In genomic region chr6:43170452-43171283, GRCh38 we compare ENCODE assay signal across 8 cellular contexts. TPM values are rescaled to one million over a fixed set of nuclear protein-coding genes. Genes with fewer than 3 reads are reported as not detected.
DNase-seq lines count a peak whose midpoint lies in the region; ATAC-seq, FAIRE-seq and TF ChIP-seq lines count a peak whose summit lies in the region.

Gene SRF (plus strand): TSS chr6:43171269. CDS start chr6:43171657, 388 bp downstream.

- peaks cover 16% of the 10 kb centered on the region for H3K36me3 Mint-ChIP-seq in activated naive CD8-positive, alpha-beta T cell treated with anti-CD3 and anti-CD28 coated beads, Interleukin-2, amount 50 U/mL, for 24 hours (ENCODE audit: low read depth)

- H3K4me1 ChIP-seq in pancreas (peaks cover 8 to 23% (median 23%) of the 10 kb centered on the region in 3 donors), tibial nerve (peaks cover 0 to 33% (median 26%) of the 10 kb centered on the region in 4 donors)

- peaks cover 5% of the 10 kb centered on the region; the same call in 1 of the 2 replicates for H4K20me1 ChIP-seq in SU-DHL-6 (ENCODE audit: low read depth, low read length)

- peak within 1 kb of the TSS; percentile 90 for H3K9ac ChIP-seq in SU-DHL-6 (ENCODE audit: low read length)

- peak within 1 kb of the TSS; percentile 77 for H3K4me2 ChIP-seq in SU-DHL-6 (ENCODE audit: low read depth, low read length, poor library complexity, severe bottlenecking)

- FAIRE-seq in pancreas (lab: Jason Lieb, UNC), result peak; percentile 47

- no peak for TF ChIP-seq CTCF in GM10266 (IDR thresholded peaks at IDR 0.05; ENCODE audit: control insufficient read depth, insufficient read depth, low read depth, missing control alignments)
- no peak for TF ChIP-seq CTCF in SU-DHL-6 (IDR thresholded peaks at IDR 0.05; ENCODE audit: insufficient read depth, low read length, poor library complexity, severe bottlenecking)
- TF ChIP-seq CTCF in pancreas (IDR thresholded peaks at IDR 0.05), result peak in 1 of 4 donors; percentile 62
- TF ChIP-seq CTCF in tibial nerve (IDR thresholded peaks at IDR 0.05), result no peak

- TF ChIP-seq EP300 in tibial nerve (IDR thresholded peaks at IDR 0.05), result peak; percentile 66 to 99

- H3K9me3 ChIP-seq in SU-DHL-6 (ENCODE audit: insufficient read depth, low read length) (no peaks in the 10 kb centered on the region), pancreas (no peaks in the 10 kb centered on the region), tibial nerve (no peaks in the 10 kb centered on the region)

- H3K27ac ChIP-seq in SU-DHL-6 (ENCODE audit: low read depth, low read length) (peak within 1 kb of the TSS; percentile 68), pancreas (peak within 1 kb of the TSS; percentile 88 to 97 (median 94)), tibial nerve (peak within 1 kb of the TSS; percentile 96 to 100 (median 98))

- WGBS in pancreas, 2 donors, result 0 to 1% methylated on average over 43 of the region's 43 CpGs
- 0 to 2% methylated on average over 35 to 41 of the region's 43 CpGs for WGBS in tibial nerve, 2 donors

- DNase-seq in GM10266 (ENCODE audit: extremely low spot score) (peak; percentile 96), NCI-H128 (lab: John Stamatoyannopoulos, UW; ENCODE audit: unreplicated experiment) (peak; percentile 98), Right ventricle myocardium superior (peak; percentile 100), pancreas (peak; percentile 97 to 100 (median 99)), tibial nerve (ENCODE audit: low spot score in 2 of 2) (peak; percentile 100)
- peak; percentile 98 for DNase-seq in activated naive CD8-positive, alpha-beta T cell treated with anti-CD3 and anti-CD28 coated beads, Interleukin-2, amount 50 U/mL, for 24 hours

- H3K27me3 Mint-ChIP-seq in activated naive CD8-positive, alpha-beta T cell treated with anti-CD3 and anti-CD28 coated beads, Interleukin-2, amount 50 U/mL, for 24 hours, result peaks cover 2% of the 10 kb centered on the region

- H3K79me2 ChIP-seq in SU-DHL-6 (ENCODE audit: insufficient read depth, low read length), result peaks cover 26% of the 10 kb centered on the region

- intact Hi-C loops in Right ventricle myocardium superior (cut with DNase I), result no loop called here
- intact Hi-C loops in pancreas (cut with DNase I), result no loop called here

- H3K27me3 ChIP-seq in SU-DHL-6 (ENCODE audit: low read length), result no peaks in the 10 kb centered on the region
- no peaks in the 10 kb centered on the region for H3K27me3 ChIP-seq in pancreas
- H3K27me3 ChIP-seq in tibial nerve, result no peaks in the 10 kb centered on the region

- H3F3A ChIP-seq in SU-DHL-6 (ENCODE audit: insufficient read depth), result peaks cover 25% of the 10 kb centered on the region

- no peaks in the 10 kb centered on the region for H3K9me3 Mint-ChIP-seq in activated naive CD8-positive, alpha-beta T cell treated with anti-CD3 and anti-CD28 coated beads, Interleukin-2, amount 50 U/mL, for 24 hours

- no peaks in the 10 kb centered on the region for H3K9me2 ChIP-seq in SU-DHL-6 (replicated peaks; ENCODE audit: insufficient read depth, low read length)

- H3K4me3 ChIP-seq in SU-DHL-6 (ENCODE audit: insufficient read depth, low read length, poor library complexity, severe bottlenecking) (peak within 1 kb of the TSS; percentile 91), pancreas (peak within 1 kb of the TSS; percentile 68 to 97 (median 87)), tibial nerve (peak within 1 kb of the TSS; percentile 89 to 97 (median 96))

- H3K4me1 Mint-ChIP-seq in activated naive CD8-positive, alpha-beta T cell treated with anti-CD3 and anti-CD28 coated beads, Interleukin-2, amount 50 U/mL, for 24 hours, result peaks cover 44% of the 10 kb centered on the region

- peak; percentile 66 for ATAC-seq in HG02642 (IDR thresholded peaks at IDR 0.05; ENCODE audit: poor library complexity, unreplicated experiment)
- peak; percentile 72 for ATAC-seq in activated naive CD8-positive, alpha-beta T cell treated with anti-CD3 and anti-CD28 coated beads, Interleukin-2, amount 50 U/mL, for 24 hours
- peak; percentile 84 for ATAC-seq in Right ventricle myocardium superior (ENCODE audit: poor library complexity)
- peak; percentile 73 to 84 (median 78) for ATAC-seq in pancreas

- H3K36me3 ChIP-seq in SU-DHL-6 (ENCODE audit: low read length), result peaks cover 9% of the 10 kb centered on the region
- peaks cover 0 to 3% (median 0%) of the 10 kb centered on the region in 3 donors for H3K36me3 ChIP-seq in pancreas
- H3K36me3 ChIP-seq in tibial nerve, result peaks cover 0 to 3% (median 0%) of the 10 kb centered on the region in 3 donors

- H2AFZ ChIP-seq in SU-DHL-6 (ENCODE audit: low read depth, low read length, severe bottlenecking), result peak within 1 kb of the TSS; percentile 50

- H3K4me3 Mint-ChIP-seq in activated naive CD8-positive, alpha-beta T cell treated with anti-CD3 and anti-CD28 coated beads, Interleukin-2, amount 50 U/mL, for 24 hours, result peak within 1 kb of the TSS; percentile 98

- H3K27ac Mint-ChIP-seq in activated naive CD8-positive, alpha-beta T cell treated with anti-CD3 and anti-CD28 coated beads, Interleukin-2, amount 50 U/mL, for 24 hours, result peak within 1 kb of the TSS; percentile 91

- TF ChIP-seq POLR2A in tibial nerve (IDR thresholded peaks at IDR 0.05), result peak; percentile 26 to 90

RNA-seq across cellular contexts. Expression of gene SRF, which starts in this region (rescaled TPM):
- total RNA-seq in Right ventricle myocardium superior (65.3 TPM), pancreas (10 to 100 TPM in 3 of 6 donors, 1 to 10 TPM in 3; 7.2 to 12.8 (median 9.8) TPM), tibial nerve (10 to 100 TPM; 28.4 to 49.8 (median 35.3) TPM)
- 10 to 100 TPM; 11.0 to 11.9 TPM for polyA plus RNA-seq in pancreas

Comparison
In these comparisons a context has a peak if more than half of its experiments do, and no peak if none do; other contexts are left out.
1. Peak in every context shown above with its lines: DNase-seq, ATAC-seq, H3K4me3 ChIP-seq and H3K27ac ChIP-seq.